Comparison of ENCODE assay signal across 9 cellular contexts in genomic region chr22:22684605-22685561, GRCh38. TPM values are rescaled to one million over a fixed set of nuclear protein-coding genes. Genes with fewer than 3 reads are reported as not detected.
DNase-seq lines count a peak whose midpoint lies in the region; ATAC-seq and TF ChIP-seq lines count a peak whose summit lies in the region.
"Had no signal": no experiment of that assay in that cellular context is flagged by ENCODE, and none has a peak within 500 bp of the region (broad histone marks: within the 10 kb centered on the region; RNA-seq: fewer than 3 reads in every experiment).

No MANE protein-coding gene starts in this region.

- no peaks in the 10 kb centered on the region for H3K36me3 ChIP-seq in BE2C
- H3K36me3 ChIP-seq: SJCRH30 had no signal

- no peaks in the 10 kb centered on the region for H3K27me3 ChIP-seq in BE2C
- H3K27me3 ChIP-seq: SJCRH30 had no signal

- peak; percentile 48 for TF ChIP-seq CTCF in BE2C (IDR thresholded peaks at IDR 0.05; ENCODE audit: low read depth, low read length)
- peak; percentile 70 for TF ChIP-seq CTCF in GM12873 (IDR thresholded peaks at IDR 0.05; ENCODE audit: insufficient read depth, low read depth, low read length, missing control alignments)
- TF ChIP-seq CTCF in fibroblast of villous mesenchyme (IDR thresholded peaks at IDR 0.05; ENCODE audit: insufficient read depth, low read depth, low read length), result peak; percentile 58

- no peaks in the 10 kb centered on the region for H3K9me3 ChIP-seq in BE2C
- H3K9me3 ChIP-seq: SJCRH30 had no signal

- H3K4me1 ChIP-seq in BE2C, result no peaks in the 10 kb centered on the region

- no peak for ATAC-seq in GM19455 (IDR thresholded peaks at IDR 0.05; ENCODE audit: unreplicated experiment)
- no peak for ATAC-seq in HG03521 (IDR thresholded peaks at IDR 0.05; ENCODE audit: unreplicated experiment)
- no peak for ATAC-seq in GM21381 (IDR thresholded peaks at IDR 0.05; ENCODE audit: unreplicated experiment)

- no peak overlapping the region for H3K4me3 ChIP-seq in BE2C (ENCODE audit: low read depth, low read length)
- H3K4me3 ChIP-seq in fibroblast of villous mesenchyme (ENCODE audit: low read depth, low read length), result no peak overlapping the region
- H3K4me3 ChIP-seq: SJCRH30 had no signal

- DNase-seq in BE2C, result peak; percentile 32
- DNase-seq in RPMI7951 (ENCODE audit: low read depth), result peak; percentile 5
- DNase-seq in fibroblast of villous mesenchyme (ENCODE audit: low read depth), result peak; percentile 85
- DNase-seq in stromal cell of bone marrow (ENCODE audit: low read depth), result peak; percentile 38

RNA-seq across cellular contexts. Expression of gene GGTLC2, which starts 40.5 kb away (rescaled TPM):
- polyA plus RNA-seq in BE2C (2012; ENCODE audit: insufficient read depth, insufficient read length, low read depth), result not detected
- total RNA-seq in RPMI7951 (2014; rRNA removed; shearing (Covaris generic)), result not detected in 2 replicates
- not detected in 2 replicates for total RNA-seq in fibroblast of villous mesenchyme
- total RNA-seq: SJCRH30 had no signal

Comparison
In these comparisons a context has a peak if more than half of its experiments do, and no peak if none do; other contexts are left out.
1. DNase-seq: peak in every context shown above with its lines; median percentile 85 in fibroblast of villous mesenchyme; 38 in stromal cell of bone marrow; 32 in BE2C; 5 in RPMI7951.